In the genomic region with DNA sequence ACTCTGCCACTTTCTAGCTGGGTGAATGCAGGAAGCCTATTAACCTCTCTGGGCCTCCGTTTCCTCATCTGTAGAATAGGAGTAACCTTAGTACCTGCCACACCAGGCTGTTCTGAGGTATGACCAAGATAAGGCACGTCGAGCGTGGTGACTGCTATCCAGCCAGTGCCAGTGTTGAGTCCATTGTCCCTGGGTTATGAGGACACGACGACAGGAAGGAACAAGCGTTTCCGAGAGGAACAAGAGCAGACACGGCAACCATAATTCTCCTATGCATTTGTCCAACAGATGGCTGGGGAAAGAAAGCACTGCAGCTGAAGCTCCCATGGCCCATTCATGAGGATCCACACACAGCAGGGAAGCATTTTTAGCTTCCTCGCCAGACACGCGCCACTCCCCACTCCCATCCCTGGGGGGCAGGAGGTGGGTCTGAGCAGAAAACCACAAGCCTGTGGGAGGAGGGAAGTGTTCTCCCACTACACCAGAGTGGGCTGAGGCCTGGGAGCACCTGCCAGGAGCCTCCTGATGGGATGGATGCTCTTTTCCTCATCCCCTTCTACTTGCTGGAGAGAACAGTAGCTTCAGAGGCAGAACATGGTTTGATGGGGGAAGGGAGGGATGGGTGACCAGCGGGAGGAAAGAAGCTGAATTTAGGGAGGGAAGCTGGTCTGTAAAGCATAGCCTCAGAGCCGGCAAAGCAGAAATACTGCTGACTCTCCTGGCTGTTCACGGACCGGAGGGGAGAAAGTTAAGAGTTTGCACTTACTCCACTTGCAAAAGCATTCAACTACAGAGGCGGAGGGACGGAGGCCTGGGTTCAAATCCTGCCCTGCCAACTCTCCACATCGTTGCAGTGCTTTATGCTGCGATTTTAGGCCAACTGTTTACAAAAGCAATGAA, we compare ENCODE assay signal across 9 cellular contexts. TPM values are rescaled to one million over a fixed set of nuclear protein-coding genes. Genes with fewer than 3 reads are reported as not detected.
DNase-seq lines count a peak whose midpoint lies in the region; ATAC-seq and TF ChIP-seq lines count a peak whose summit lies in the region.
"Had no signal": no experiment of that assay in that cellular context is flagged by ENCODE, and none has a peak within 500 bp of the region (broad histone marks: within the 10 kb centered on the region; RNA-seq: fewer than 3 reads in every experiment).

No MANE protein-coding gene starts in this region.

- H3K27me3 ChIP-seq in NT2/D1 (ENCODE audit: insufficient read depth, insufficient read length): no peaks in the 10 kb centered on the region
- no peaks in the 10 kb centered on the region for H3K27me3 ChIP-seq in sigmoid colon

- no peak for TF ChIP-seq CTCF in sigmoid colon (IDR thresholded peaks at IDR 0.05)

- WGBS in sigmoid colon, 2 donors: 79 to 85% methylated on average over 20 of the region's 20 CpGs

- H3K27ac ChIP-seq in sigmoid colon: peak overlapping the region in 3 of 4 donors; percentile 68 to 90 (median 80)
- H3K27ac ChIP-seq: 22Rv1 had no signal

- ATAC-seq in HG02759 (IDR thresholded peaks at IDR 0.05; ENCODE audit: unreplicated experiment) (no peak), HG03025 (IDR thresholded peaks at IDR 0.05; ENCODE audit: low FRiP score, unreplicated experiment) (no peak)

- intact Hi-C loops in sigmoid colon (cut with DNase I): loop anchor here (5.0 to 10.0 kb wide), 3 partner anchors 88 to 430 kb away; partner anchors contain the start of gene TAF1C

- no peak for TF ChIP-seq EP300 in sigmoid colon (IDR thresholded peaks at IDR 0.05)

- no peaks in the 10 kb centered on the region for H3K9me3 ChIP-seq in NT2/D1 (ENCODE audit: insufficient read depth, low read length)
- H3K9me3 ChIP-seq in sigmoid colon: no peaks in the 10 kb centered on the region

- DNase-seq in DMS 273 (lab: John Stamatoyannopoulos, UW; ENCODE audit: unreplicated experiment) (peak; percentile 29), DMS 273 treated with DMSO at 0.1 percent for 48 hours (lab: John Stamatoyannopoulos, UW) (no peak), NT2/D1 (ENCODE audit: low read depth, low spot score) (no peak), dermis microvascular lymphatic vessel endothelial cell (ENCODE audit: low read depth in 2 of 2) (peak; percentile 49 to 68), sigmoid colon (no peak), NCI-H526 treated with DMSO at 0.1 percent for 48 hours (lab: John Stamatoyannopoulos, UW) (no peak)

- H3K4me3 ChIP-seq in NT2/D1 (ENCODE audit: insufficient read length, low read depth): peak overlapping the region; percentile 92
- no peak overlapping the region for H3K4me3 ChIP-seq in sigmoid colon

- no peak for TF ChIP-seq POLR2A in sigmoid colon (IDR thresholded peaks at IDR 0.05)

- H3K9ac ChIP-seq in NT2/D1 (ENCODE audit: insufficient read length, low read depth): peak overlapping the region; percentile 21

- peaks cover 70% of the 10 kb centered on the region for H3K36me3 ChIP-seq in NT2/D1 (ENCODE audit: insufficient read depth, insufficient read length, low read length)
- H3K36me3 ChIP-seq in sigmoid colon: no peaks in the 10 kb centered on the region

- peaks cover 20% of the 10 kb centered on the region for H3K4me1 ChIP-seq in NT2/D1 (ENCODE audit: insufficient read depth, insufficient read length)
- peaks cover 0 to 82% (median 68%) of the 10 kb centered on the region in 4 donors for H3K4me1 ChIP-seq in sigmoid colon

RNA-seq across cellular contexts. Expression of gene COTL1, which starts 2.7 kb away (rescaled TPM):
- total RNA-seq in dermis microvascular lymphatic vessel endothelial cell (152 and 176 TPM in 2 replicates), sigmoid colon (10 to 100 TPM; 34.6 to 48.6 (median 37.8) TPM)
- polyA plus RNA-seq in sigmoid colon: 100 to 1,000 TPM in 1 of 3 donors, 10 to 100 TPM in 2; 60.1 to 160 (median 96.6) TPM

RNA-seq across cellular contexts. Expression of gene KLHL36, which starts 33.1 kb away (rescaled TPM):
- total RNA-seq in dermis microvascular lymphatic vessel endothelial cell (49.6 and 62.2 TPM in 2 replicates), sigmoid colon (10 to 100 TPM; 40.0 to 45.9 (median 43.3) TPM)
- 10 to 100 TPM; 14.4 to 30.6 (median 15.0) TPM for polyA plus RNA-seq in sigmoid colon

Comparison
In these comparisons a context has a peak if more than half of its experiments do, and no peak if none do; other contexts are left out.
1. DNase-seq: peak in DMS 273 (single experiment) and dermis microvascular lymphatic vessel endothelial cell (2 of 2); none in DMS 273 treated with DMSO at 0.1 percent for 48 hours (single experiment), NT2/D1 (single experiment), sigmoid colon (single experiment) and NCI-H526 treated with DMSO at 0.1 percent for 48 hours (single experiment).